Comparison of ENCODE assay signal across 13 cellular contexts in the genomic region with DNA sequence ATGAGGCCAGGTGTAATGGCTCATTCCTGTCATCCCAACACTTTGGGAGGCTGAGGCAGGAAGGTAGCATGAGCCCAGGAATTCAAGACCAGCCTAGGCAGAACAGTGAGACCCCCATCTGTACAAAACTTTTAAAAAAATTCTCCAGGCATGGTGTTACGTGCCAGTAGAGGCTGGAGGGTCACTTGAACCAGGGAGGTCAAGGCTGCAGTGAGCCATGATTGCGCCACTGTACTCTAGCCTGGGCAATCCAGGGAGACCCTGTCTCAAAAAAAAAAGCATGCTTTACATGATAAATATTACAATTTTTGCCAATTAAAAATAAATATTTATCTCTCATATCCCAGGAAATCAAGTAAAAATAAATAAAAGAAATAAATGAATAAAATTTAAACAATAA.
"Had no signal": no experiment of that assay in that cellular context is flagged by ENCODE, and none has a peak within 500 bp of the region (broad histone marks: within the 10 kb centered on the region; RNA-seq: fewer than 3 reads in every experiment).

No MANE protein-coding gene starts in this region.

- ATAC-seq: foreskin keratinocyte, gastroesophageal sphincter had no signal

- H3K4me3 ChIP-seq: colonic mucosa, coronary artery, esophagus muscularis mucosa, esophagus squamous epithelium, gastrocnemius medialis, gastroesophageal sphincter, heart left ventricle, heart right ventricle had no signal

- H3K9me3 ChIP-seq: colonic mucosa, esophagus muscularis mucosa, esophagus squamous epithelium, gastrocnemius medialis, gastroesophageal sphincter, heart right ventricle had no signal

- DNase-seq: cortex of kidney; effector CD8-positive, alpha-beta T cell; esophagus squamous epithelium; gastrocnemius medialis had no signal

- H3K4me1 ChIP-seq: colonic mucosa had no signal

- H3K27ac ChIP-seq: colonic mucosa, coronary artery, epithelial cell of prostate, esophagus muscularis mucosa, esophagus squamous epithelium, foreskin keratinocyte, gastrocnemius medialis, gastroesophageal sphincter, heart left ventricle, heart right ventricle had no signal

- H3K27me3 ChIP-seq: colonic mucosa, esophagus muscularis mucosa, esophagus squamous epithelium, foreskin keratinocyte, gastrocnemius medialis, gastroesophageal sphincter, heart left ventricle had no signal

- H3K36me3 ChIP-seq: colonic mucosa, esophagus squamous epithelium, gastrocnemius medialis had no signal

- FAIRE-seq: colon had no signal
